ENCODE assay signal across 8 cellular contexts in the genomic region with DNA sequence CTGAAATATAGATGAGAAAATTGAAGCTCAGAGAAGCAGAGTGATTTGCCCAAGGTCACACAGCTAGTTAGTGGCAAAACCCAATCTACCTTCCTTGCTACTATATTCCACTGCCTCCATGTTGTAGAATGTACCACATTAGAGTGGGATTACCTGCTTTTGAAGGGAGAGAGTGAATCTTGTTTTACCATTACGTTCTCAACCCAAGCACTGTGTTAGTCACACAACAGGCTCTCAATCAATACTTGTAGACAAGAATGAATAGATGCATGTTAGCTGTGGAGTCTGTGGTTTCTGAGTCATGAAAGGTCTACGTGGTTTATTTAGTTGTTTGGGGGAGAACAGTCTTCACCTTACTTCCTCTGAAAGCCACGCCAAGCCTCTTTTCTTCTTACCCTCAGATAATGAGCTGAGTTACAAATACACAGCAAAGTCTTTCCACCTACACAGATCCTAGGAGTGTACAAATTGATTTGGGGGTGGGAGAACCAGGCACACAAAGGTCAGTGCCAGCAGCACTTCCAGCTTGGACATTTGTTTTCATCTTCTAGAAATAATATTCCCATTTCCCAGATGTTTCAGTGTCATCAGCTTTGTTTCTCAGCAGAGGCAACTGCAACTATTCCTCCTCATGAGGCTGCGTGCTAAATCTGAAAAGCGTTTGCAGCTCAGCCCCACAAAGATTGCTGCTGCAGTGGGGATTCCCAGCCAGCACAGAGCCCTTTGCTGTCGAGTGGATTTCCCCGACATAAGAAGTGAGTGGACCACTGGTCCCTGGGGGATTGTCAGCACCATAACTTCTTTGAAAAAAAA.
DNase-seq lines count a peak whose midpoint lies in the region; ATAC-seq and TF ChIP-seq lines count a peak whose summit lies in the region.

No MANE protein-coding gene starts in this region.

- H3K79me1 ChIP-seq in IMR-90 (ENCODE audit: low read depth in 1 of 2, low read length in 2 of 2): no peaks in the 10 kb centered on the region

- no peak overlapping the region for H3K9ac ChIP-seq in IMR-90 (ENCODE audit: low read depth, low read length)

- H3K9me1 ChIP-seq in IMR-90 (ENCODE audit: insufficient read depth, low read length): peaks cover 15% of the 10 kb centered on the region

- peak overlapping the region; percentile 39; the same call in 1 of the 2 replicates for H2AK5ac ChIP-seq in IMR-90 (ENCODE audit: low read depth, low read length)

- no peak for TF ChIP-seq CTCF in IMR-90 (conservative IDR thresholded peaks at IDR 0.05; ENCODE audit: low read depth, low read length)
- no peak for TF ChIP-seq CTCF in vagina (IDR thresholded peaks at IDR 0.05)

- no peaks in the 10 kb centered on the region for H4K20me1 ChIP-seq in IMR-90 (ENCODE audit: insufficient read depth, low read length)

- POLR2A ChIA-PET in IMR-90 (lab: Charles Lee; ENCODE audit: unreplicated experiment): no interaction called here

- BruUV-seq in IMR-90 (replicated peaks; lab: Mats Ljungman, UMichigan): no TSS peak

- no peak overlapping the region for H4K5ac ChIP-seq in IMR-90 (ENCODE audit: low read depth, low read length)

- in situ Hi-C loops in Caki2 (cut with HindIII; ENCODE audit: low pct_unique_long_range_greater_than_20kb, low sequenced_read_pairs) (no loop called here), IMR-90 (cut with MboI; ENCODE audit: low sequenced_read_pairs) (no loop called here)

- H3K9me3 ChIP-seq in IMR-90 (ENCODE audit: control insufficient read depth, insufficient read depth, low read length): no peaks in the 10 kb centered on the region
- no peaks in the 10 kb centered on the region for H3K9me3 ChIP-seq in vagina

- H3K4me3 Mint-ChIP-seq in naive B cell: peak overlapping the region in 5 of 8 donors; percentile 10 to 79 (median 61)

- peak overlapping the region; percentile 59; the same call in 1 of the 2 replicates for H2BK20ac ChIP-seq in IMR-90 (ENCODE audit: low read depth, low read length)

- H3K56ac ChIP-seq in IMR-90 (ENCODE audit: extremely low read depth, insufficient read depth, low read length): no peak overlapping the region

- no peak overlapping the region for H3K23ac ChIP-seq in IMR-90 (ENCODE audit: low read depth, low read length)

- no peak overlapping the region for H2AK9ac ChIP-seq in IMR-90 (replicated peaks; ENCODE audit: low read depth, low read length, poor library complexity)

- TF ChIP-seq POLR2A in IMR-90 (IDR thresholded peaks at IDR 0.05; ENCODE audit: low read depth, low read length) (no peak), vagina (IDR thresholded peaks at IDR 0.05) (no peak)

- H4K91ac ChIP-seq in IMR-90 (ENCODE audit: insufficient read depth, low read depth, low read length): no peak overlapping the region

- H3K9me3 Mint-ChIP-seq in naive B cell: no peaks in the 10 kb centered on the region

- no peak overlapping the region for H3K4me2 ChIP-seq in IMR-90 (ENCODE audit: low read depth, low read length)

- H3K4me1 Mint-ChIP-seq in naive B cell: peaks cover 0 to 5% (median 3%) of the 10 kb centered on the region in 3 donors

- CTCF ChIA-PET in IMR-90 (lab: Yijun Ruan, JAX): no interaction called here

- peak; percentile 86 for ATAC-seq in GM21528 (IDR thresholded peaks at IDR 0.05; ENCODE audit: low FRiP score, unreplicated experiment)
- no peak; the same call in 1 of the 2 replicates for ATAC-seq in IMR-90 (ENCODE audit: low read depth)
- peak; percentile 85 to 88 for ATAC-seq in naive B cell (ENCODE audit: low read depth in 2 of 2)

- no peak overlapping the region for H2AFZ ChIP-seq in IMR-90 (replicated peaks; ENCODE audit: low read length, poor library complexity)

- H3K36me3 Mint-ChIP-seq in naive B cell: no peaks in the 10 kb centered on the region

- dilution Hi-C loops in IMR-90 (cut with HindIII; ENCODE audit: low sequenced_read_pairs, unreplicated experiment): no loop called here

- H3K4me1 ChIP-seq in IMR-90 (ENCODE audit: control insufficient read depth, insufficient read depth, low read length) (peaks cover 2% of the 10 kb centered on the region; the same call in 1 of the 2 replicates), vagina (no peaks in the 10 kb centered on the region)

- H2BK15ac ChIP-seq in IMR-90 (ENCODE audit: low read depth, low read length): no peak overlapping the region

- no peak overlapping the region for H3K18ac ChIP-seq in IMR-90 (ENCODE audit: low read depth, low read length)

- no peak overlapping the region for H3K14ac ChIP-seq in IMR-90 (replicated peaks; ENCODE audit: low read depth, low read length)

- WGBS in IMR-90 (ENCODE audit: extremely low coverage in 2 of 2, insufficient read length in 1 of 2), 2 experiments: 92% methylated on average over 4 of the region's 7 CpGs; no CpG with 5 or more reads in 1 of the 2 experiments

- no peak overlapping the region for H2BK120ac ChIP-seq in IMR-90 (ENCODE audit: low read depth, low read length)

- H3K36me3 ChIP-seq in IMR-90 (ENCODE audit: control insufficient read depth, insufficient read depth, low read length) (no peaks in the 10 kb centered on the region), vagina (no peaks in the 10 kb centered on the region)

- no peak overlapping the region for H2BK5ac ChIP-seq in IMR-90 (ENCODE audit: low read depth, low read length, poor library complexity, severe bottlenecking)

- peak; percentile 82 for DNase-seq in Caki2 (ENCODE audit: low read depth)
- peak; percentile 74 for DNase-seq in IMR-90
- peak; percentile 67 for DNase-seq in activated CD8-positive, alpha-beta memory T cell treated with anti-CD3 and anti-CD28 coated beads, Interleukin-2, amount 50 U/mL, for 48 hours
- DNase-seq in naive B cell: peak; percentile 49
- no peak for DNase-seq in vagina (ENCODE audit: extremely low spot score in 2 of 2)
- no peak for DNase-seq in DMS153 (lab: John Stamatoyannopoulos, UW)
- DNase-seq in NCI-H1105 (lab: John Stamatoyannopoulos, UW): no peak

- TF ChIP-seq RAD21 in IMR-90 (IDR thresholded peaks at IDR 0.05; ENCODE audit: low read length): no peak

- peak overlapping the region in 5 of 6 donors; percentile 35 to 79 (median 62) for H3K27ac Mint-ChIP-seq in naive B cell

- peaks cover 5% of the 10 kb centered on the region for H3K27me3 ChIP-seq in IMR-90 (ENCODE audit: control insufficient read depth, insufficient read depth, low read length)
- H3K27me3 ChIP-seq in vagina: no peaks in the 10 kb centered on the region

- H4K8ac ChIP-seq in IMR-90 (ENCODE audit: low read depth in 2 of 2, low read length in 2 of 2): peak overlapping the region in 1 of 2 experiments; percentile 47; a peak in 1 of 4 replicates

- H3K27ac ChIP-seq in IMR-90 (ENCODE audit: insufficient read depth, low read length) (no peak overlapping the region), vagina (no peak overlapping the region)

- peaks cover 0 to 8% (median 0%) of the 10 kb centered on the region in 3 donors for H3K27me3 Mint-ChIP-seq in naive B cell

- H3K4me3 ChIP-seq in IMR-90 (ENCODE audit: insufficient read depth, low read depth, low read length) (no peak overlapping the region), vagina (no peak overlapping the region)

- intact Hi-C loops in IMR-90 (cut with micrococcal nuclease): no loop called here
- intact Hi-C loops in vagina (cut with DNase I): no loop called here

- peak overlapping the region; percentile 8; the same call in 1 of the 2 replicates for H3K4ac ChIP-seq in IMR-90 (ENCODE audit: low read depth, low read length)

TF ChIP-seq in IMR-90, 13 proteins besides CTCF, POLR2A, EP300 and RAD21:
- TF ChIP-seq MAFK (IDR thresholded peaks at IDR 0.05; ENCODE audit: low read depth, low read length) (no peak), FOS (IDR thresholded peaks at IDR 0.05; ENCODE audit: low read depth, low read length) (peak; percentile 42; the same call in 1 of the 2 replicates)

Comparison
In these comparisons a context has a peak if more than half of its experiments do, and no peak if none do; other contexts are left out.
1. DNase-seq: peak in Caki2 (single experiment), IMR-90 (single experiment), activated CD8-positive, alpha-beta memory T cell treated with anti-CD3 and anti-CD28 coated beads, Interleukin-2, amount 50 U/mL, for 48 hours (single experiment) and naive B cell (single experiment); none in vagina (0 of 2), DMS153 (single experiment) and NCI-H1105 (single experiment).